ENCODE assay signal across 19 cellular contexts in genomic region chr11:67627394-67627787, GRCh38. TPM values are rescaled to one million over a fixed set of nuclear protein-coding genes. Genes with fewer than 3 reads are reported as not detected.
DNase-seq lines count a peak whose midpoint lies in the region; ATAC-seq and TF ChIP-seq lines count a peak whose summit lies in the region.
"Had no signal": no experiment of that assay in that cellular context is flagged by ENCODE, and none has a peak within 500 bp of the region (broad histone marks: within the 10 kb centered on the region; RNA-seq: fewer than 3 reads in every experiment).

No MANE protein-coding gene starts in this region.

- peaks cover 2% of the 10 kb centered on the region for H3K27me3 Mint-ChIP-seq in activated naive CD8-positive, alpha-beta T cell treated with anti-CD3 and anti-CD28 coated beads, Interleukin-2, amount 10 ng/mL, durations not matched to agents 7 days and 5 days
- H3K27me3 Mint-ChIP-seq in activated naive CD8-positive, alpha-beta T cell treated with anti-CD3 and anti-CD28 coated beads, Interleukin-2, amount 50 U/mL, for 24 hours: no peaks in the 10 kb centered on the region
- H3K27me3 Mint-ChIP-seq in activated T-helper 2 cell treated with anti-CD3 and anti-CD28 coated beads, Interferon-gamma antibody, Interleukin-2, Interleukin-4, amounts not matched to agents 10 μg/mL and 5 μg/mL and 100 μg/mL, durations not matched to agents 14 hours and 24 hours and 36 hours (ENCODE audit: low read depth): no peaks in the 10 kb centered on the region
- no peaks in the 10 kb centered on the region for H3K27me3 Mint-ChIP-seq in stimulated activated naive B cell treated with anti-CD40 and anti-IgM and Interleukin-4, amounts not matched to agents 10 μg/mL and 1 μg/mL and 100 μg/mL, for 72 hours
- H3K27me3 Mint-ChIP-seq: naive thymus-derived CD4-positive, alpha-beta T cell had no signal

- H3K4me1 ChIP-seq in gastrocnemius medialis: peaks cover 5% of the 10 kb centered on the region in 2 donors

- no peak for ATAC-seq in activated naive CD8-positive, alpha-beta T cell treated with anti-CD3 and anti-CD28 coated beads, Interleukin-2, amount 10 ng/mL, durations not matched to agents 7 days and 5 days (ENCODE audit: low read depth)
- no peak for ATAC-seq in activated naive CD8-positive, alpha-beta T cell treated with anti-CD3 and anti-CD28 coated beads, Interleukin-2, amount 50 U/mL, for 24 hours
- ATAC-seq in left lobe of liver: no peak
- ATAC-seq in stimulated activated naive B cell treated with anti-CD40 and anti-IgM and Interleukin-4, amounts not matched to agents 10 μg/mL and 1 μg/mL and 100 μg/mL, for 72 hours (replicated peaks): no peak
- no peak for ATAC-seq in gastrocnemius medialis
- ATAC-seq: naive thymus-derived CD4-positive, alpha-beta T cell had no signal

- TF ChIP-seq POLR2A in gastrocnemius medialis (IDR thresholded peaks at IDR 0.05): no peak

- in situ Hi-C loops in gastrocnemius medialis (cut with MboI; ENCODE audit: low sequenced_read_pairs in 4 of 4): no loop called here

- H3K27me3 ChIP-seq in gastrocnemius medialis: no peaks in the 10 kb centered on the region
- H3K27me3 ChIP-seq: esophagus muscularis mucosa had no signal

- H3K9me3 ChIP-seq in gastrocnemius medialis: no peaks in the 10 kb centered on the region
- H3K9me3 ChIP-seq: esophagus muscularis mucosa had no signal

- TF ChIP-seq CTCF in gastrocnemius medialis (IDR thresholded peaks at IDR 0.05 in 4 of 5, conservative IDR thresholded peaks at IDR 0.05 in 1 of 5): no peak

- H3K27ac ChIP-seq in gastrocnemius medialis: no peak overlapping the region
- H3K27ac ChIP-seq: esophagus muscularis mucosa, GM23248, PC-9, SK-N-MC had no signal

- H3K4me3 Mint-ChIP-seq in activated naive CD8-positive, alpha-beta T cell treated with anti-CD3 and anti-CD28 coated beads, Interleukin-2, amount 10 ng/mL, durations not matched to agents 7 days and 5 days: no peak overlapping the region
- H3K4me3 Mint-ChIP-seq in activated naive CD8-positive, alpha-beta T cell treated with anti-CD3 and anti-CD28 coated beads, Interleukin-2, amount 50 U/mL, for 24 hours: no peak overlapping the region
- H3K4me3 Mint-ChIP-seq in activated T-helper 2 cell treated with anti-CD3 and anti-CD28 coated beads, Interferon-gamma antibody, Interleukin-2, Interleukin-4, amounts not matched to agents 10 μg/mL and 5 μg/mL and 100 μg/mL, durations not matched to agents 14 hours and 24 hours and 36 hours (ENCODE audit: low read depth): peak overlapping the region; percentile 37
- no peak overlapping the region for H3K4me3 Mint-ChIP-seq in stimulated activated naive B cell treated with anti-CD40 and anti-IgM and Interleukin-4, amounts not matched to agents 10 μg/mL and 1 μg/mL and 100 μg/mL, for 72 hours

- no peaks in the 10 kb centered on the region for H3K36me3 ChIP-seq in gastrocnemius medialis
- H3K36me3 ChIP-seq: esophagus muscularis mucosa had no signal

- no peak overlapping the region for H3K4me3 ChIP-seq in gastrocnemius medialis
- H3K4me3 ChIP-seq: esophagus muscularis mucosa, GM23248, PC-9, SK-N-MC had no signal

- H3K36me3 Mint-ChIP-seq in activated naive CD8-positive, alpha-beta T cell treated with anti-CD3 and anti-CD28 coated beads, Interleukin-2, amount 10 ng/mL, durations not matched to agents 7 days and 5 days: no peaks in the 10 kb centered on the region
- H3K36me3 Mint-ChIP-seq in activated naive CD8-positive, alpha-beta T cell treated with anti-CD3 and anti-CD28 coated beads, Interleukin-2, amount 50 U/mL, for 24 hours (ENCODE audit: low read depth): peaks cover 5% of the 10 kb centered on the region
- H3K36me3 Mint-ChIP-seq in activated T-helper 2 cell treated with anti-CD3 and anti-CD28 coated beads, Interferon-gamma antibody, Interleukin-2, Interleukin-4, amounts not matched to agents 10 μg/mL and 5 μg/mL and 100 μg/mL, durations not matched to agents 14 hours and 24 hours and 36 hours (ENCODE audit: low read depth): no peaks in the 10 kb centered on the region
- peaks cover 14 to 18% of the 10 kb centered on the region in 2 donors for H3K36me3 Mint-ChIP-seq in stimulated activated naive B cell treated with anti-CD40 and anti-IgM and Interleukin-4, amounts not matched to agents 10 μg/mL and 1 μg/mL and 100 μg/mL, for 72 hours
- H3K36me3 Mint-ChIP-seq: naive thymus-derived CD4-positive, alpha-beta T cell had no signal

- DNase-seq in activated naive CD8-positive, alpha-beta T cell treated with anti-CD3 and anti-CD28 coated beads, Interleukin-2, amount 10 ng/mL, durations not matched to agents 7 days and 5 days: no peak
- DNase-seq in activated naive CD8-positive, alpha-beta T cell treated with anti-CD3 and anti-CD28 coated beads, Interleukin-2, amount 50 U/mL, for 24 hours: no peak
- DNase-seq in activated T-helper 2 cell treated with anti-CD3 and anti-CD28 coated beads, Interferon-gamma antibody, Interleukin-2, Interleukin-4, amounts not matched to agents 10 μg/mL and 5 μg/mL and 100 μg/mL, durations not matched to agents 14 hours and 24 hours and 36 hours (ENCODE audit: low spot score): no peak
- DNase-seq in left lobe of liver (ENCODE audit: low spot score): peak; percentile 42
- no peak for DNase-seq in stimulated activated naive B cell treated with anti-CD40 and anti-IgM and Interleukin-4, amounts not matched to agents 10 μg/mL and 1 μg/mL and 100 μg/mL, for 72 hours
- no peak for DNase-seq in stimulated activated naive CD4-positive, alpha-beta T cell treated with Interleukin-2 at 50 U/mL for 16 hours (lab: John Stamatoyannopoulos, UW)
- DNase-seq in stimulated activated CD4-positive, alpha-beta T cell treated with anti-CD3 and anti-CD28 coated beads, Interleukin-1b, Interleukin-23, amount 100 ng/mL, for 48 hours: no peak
- DNase-seq in gastrocnemius medialis: no peak
- DNase-seq: activated CD4-positive, alpha-beta T cell treated with anti-CD3 and anti-CD28 coated beads for 48 hours; caudate nucleus; glutamatergic neuron; GM23248; immature natural killer cell; NCI-H1417 treated with DMSO at 0.1 percent for 48 hours; NCI-H774; PC-9 had no signal

- peaks cover 16% of the 10 kb centered on the region for H3K4me1 Mint-ChIP-seq in activated naive CD8-positive, alpha-beta T cell treated with anti-CD3 and anti-CD28 coated beads, Interleukin-2, amount 10 ng/mL, durations not matched to agents 7 days and 5 days
- H3K4me1 Mint-ChIP-seq in activated naive CD8-positive, alpha-beta T cell treated with anti-CD3 and anti-CD28 coated beads, Interleukin-2, amount 50 U/mL, for 24 hours: peaks cover 5% of the 10 kb centered on the region
- H3K4me1 Mint-ChIP-seq in activated T-helper 2 cell treated with anti-CD3 and anti-CD28 coated beads, Interferon-gamma antibody, Interleukin-2, Interleukin-4, amounts not matched to agents 10 μg/mL and 5 μg/mL and 100 μg/mL, durations not matched to agents 14 hours and 24 hours and 36 hours (ENCODE audit: low read depth): peaks cover 9% of the 10 kb centered on the region
- H3K4me1 Mint-ChIP-seq in stimulated activated naive B cell treated with anti-CD40 and anti-IgM and Interleukin-4, amounts not matched to agents 10 μg/mL and 1 μg/mL and 100 μg/mL, for 72 hours: peaks cover 16 to 33% of the 10 kb centered on the region in 2 donors

- intact Hi-C loops in activated T-helper 2 cell treated with anti-CD3 and anti-CD28 coated beads, Interferon-gamma antibody, Interleukin-2, Interleukin-4, amounts not matched to agents 10 μg/mL and 5 μg/mL and 100 μg/mL, durations not matched to agents 14 hours and 24 hours and 36 hours (cut with micrococcal nuclease): no loop called here
- intact Hi-C loops in gastrocnemius medialis (cut with DNase I; ENCODE audit: low total_unique reads): no loop called here

- POLR2A ChIA-PET in activated naive CD8-positive, alpha-beta T cell treated with anti-CD3 and anti-CD28 coated beads, Interleukin-2, amount 10 ng/mL, durations not matched to agents 7 days and 5 days (lab: Charles Lee): no interaction called here

- H3K27ac Mint-ChIP-seq in activated naive CD8-positive, alpha-beta T cell treated with anti-CD3 and anti-CD28 coated beads, Interleukin-2, amount 10 ng/mL, durations not matched to agents 7 days and 5 days: peak overlapping the region; percentile 67
- no peak overlapping the region for H3K27ac Mint-ChIP-seq in activated naive CD8-positive, alpha-beta T cell treated with anti-CD3 and anti-CD28 coated beads, Interleukin-2, amount 50 U/mL, for 24 hours
- no peak overlapping the region for H3K27ac Mint-ChIP-seq in activated T-helper 2 cell treated with anti-CD3 and anti-CD28 coated beads, Interferon-gamma antibody, Interleukin-2, Interleukin-4, amounts not matched to agents 10 μg/mL and 5 μg/mL and 100 μg/mL, durations not matched to agents 14 hours and 24 hours and 36 hours
- H3K27ac Mint-ChIP-seq in stimulated activated naive B cell treated with anti-CD40 and anti-IgM and Interleukin-4, amounts not matched to agents 10 μg/mL and 1 μg/mL and 100 μg/mL, for 72 hours: peak overlapping the region; percentile 25

- H3K9me3 Mint-ChIP-seq in activated naive CD8-positive, alpha-beta T cell treated with anti-CD3 and anti-CD28 coated beads, Interleukin-2, amount 10 ng/mL, durations not matched to agents 7 days and 5 days: no peaks in the 10 kb centered on the region
- H3K9me3 Mint-ChIP-seq in activated naive CD8-positive, alpha-beta T cell treated with anti-CD3 and anti-CD28 coated beads, Interleukin-2, amount 50 U/mL, for 24 hours: no peaks in the 10 kb centered on the region
- H3K9me3 Mint-ChIP-seq in activated T-helper 2 cell treated with anti-CD3 and anti-CD28 coated beads, Interferon-gamma antibody, Interleukin-2, Interleukin-4, amounts not matched to agents 10 μg/mL and 5 μg/mL and 100 μg/mL, durations not matched to agents 14 hours and 24 hours and 36 hours: no peaks in the 10 kb centered on the region
- no peaks in the 10 kb centered on the region for H3K9me3 Mint-ChIP-seq in stimulated activated naive B cell treated with anti-CD40 and anti-IgM and Interleukin-4, amounts not matched to agents 10 μg/mL and 1 μg/mL and 100 μg/mL, for 72 hours
- H3K9me3 Mint-ChIP-seq: naive thymus-derived CD4-positive, alpha-beta T cell had no signal

RNA-seq across cellular contexts. Expression of gene NUDT8, which starts 2.3 kb away (rescaled TPM):
- 10 to 100 TPM; 10.9 to 12.4 TPM for total RNA-seq in activated naive CD8-positive, alpha-beta T cell treated with anti-CD3 and anti-CD28 coated beads, Interleukin-2, amount 10 ng/mL, durations not matched to agents 7 days and 5 days
- 22.2 and 27.9 TPM in 2 replicates for total RNA-seq in activated T-helper 2 cell treated with anti-CD3 and anti-CD28 coated beads, Interferon-gamma antibody, Interleukin-2, Interleukin-4, amounts not matched to agents 10 μg/mL and 5 μg/mL and 100 μg/mL, durations not matched to agents 14 hours and 24 hours and 36 hours
- 41.6 TPM for total RNA-seq in left lobe of liver
- 10 to 100 TPM; 23.3 to 42.4 (median 36.2) TPM for total RNA-seq in gastrocnemius medialis

RNA-seq across cellular contexts. Expression of gene TBX10, which starts 12.2 kb away (rescaled TPM):
- total RNA-seq in activated naive CD8-positive, alpha-beta T cell treated with anti-CD3 and anti-CD28 coated beads, Interleukin-2, amount 10 ng/mL, durations not matched to agents 7 days and 5 days: not detected
- not detected in 2 replicates for total RNA-seq in activated T-helper 2 cell treated with anti-CD3 and anti-CD28 coated beads, Interferon-gamma antibody, Interleukin-2, Interleukin-4, amounts not matched to agents 10 μg/mL and 5 μg/mL and 100 μg/mL, durations not matched to agents 14 hours and 24 hours and 36 hours
- 0.15 TPM for total RNA-seq in left lobe of liver
- total RNA-seq in gastrocnemius medialis: not detected
- total RNA-seq: esophagus muscularis mucosa; GM23248; naive thymus-derived CD4-positive, alpha-beta T cell; PC-9 had no signal

RNA-seq across cellular contexts. Expression of gene NDUFV1, which starts 20.7 kb away (rescaled TPM):
- 100 to 1,000 TPM; 211 to 219 TPM for total RNA-seq in activated naive CD8-positive, alpha-beta T cell treated with anti-CD3 and anti-CD28 coated beads, Interleukin-2, amount 10 ng/mL, durations not matched to agents 7 days and 5 days
- total RNA-seq in activated T-helper 2 cell treated with anti-CD3 and anti-CD28 coated beads, Interferon-gamma antibody, Interleukin-2, Interleukin-4, amounts not matched to agents 10 μg/mL and 5 μg/mL and 100 μg/mL, durations not matched to agents 14 hours and 24 hours and 36 hours: 237 and 242 TPM in 2 replicates
- total RNA-seq in left lobe of liver (192 TPM), gastrocnemius medialis (100 to 1,000 TPM; 306 to 608 (median 365) TPM)

RNA-seq across cellular contexts. Expression of gene ACY3, which starts 23.1 kb away (rescaled TPM):
- under 1 TPM; 0.33 to 0.57 TPM for total RNA-seq in activated naive CD8-positive, alpha-beta T cell treated with anti-CD3 and anti-CD28 coated beads, Interleukin-2, amount 10 ng/mL, durations not matched to agents 7 days and 5 days
- 0.14 TPM in 2 replicates for total RNA-seq in activated T-helper 2 cell treated with anti-CD3 and anti-CD28 coated beads, Interferon-gamma antibody, Interleukin-2, Interleukin-4, amounts not matched to agents 10 μg/mL and 5 μg/mL and 100 μg/mL, durations not matched to agents 14 hours and 24 hours and 36 hours
- total RNA-seq in left lobe of liver (9.7 TPM), gastrocnemius medialis (not detected)
- total RNA-seq: esophagus muscularis mucosa, GM23248 had no signal

RNA-seq across cellular contexts. Expression of gene GSTP1, which starts 43.8 kb away (rescaled TPM):
- 100 to 1,000 TPM; 211 to 219 TPM for total RNA-seq in activated naive CD8-positive, alpha-beta T cell treated with anti-CD3 and anti-CD28 coated beads, Interleukin-2, amount 10 ng/mL, durations not matched to agents 7 days and 5 days
- total RNA-seq in activated T-helper 2 cell treated with anti-CD3 and anti-CD28 coated beads, Interferon-gamma antibody, Interleukin-2, Interleukin-4, amounts not matched to agents 10 μg/mL and 5 μg/mL and 100 μg/mL, durations not matched to agents 14 hours and 24 hours and 36 hours: 339 and 344 TPM in 2 replicates
- total RNA-seq in left lobe of liver (30.9 TPM), gastrocnemius medialis (100 to 1,000 TPM; 316 to 866 (median 549) TPM)

Comparison
In these comparisons a context has a peak if more than half of its experiments do, and no peak if none do; other contexts are left out.
1. H3K27ac Mint-ChIP-seq: peak in activated naive CD8-positive, alpha-beta T cell treated with anti-CD3 and anti-CD28 coated beads, Interleukin-2, amount 10 ng/mL, durations not matched to agents 7 days and 5 days (single experiment) and stimulated activated naive B cell treated with anti-CD40 and anti-IgM and Interleukin-4, amounts not matched to agents 10 μg/mL and 1 μg/mL and 100 μg/mL, for 72 hours (single experiment); none in activated naive CD8-positive, alpha-beta T cell treated with anti-CD3 and anti-CD28 coated beads, Interleukin-2, amount 50 U/mL, for 24 hours (single experiment) and activated T-helper 2 cell treated with anti-CD3 and anti-CD28 coated beads, Interferon-gamma antibody, Interleukin-2, Interleukin-4, amounts not matched to agents 10 μg/mL and 5 μg/mL and 100 μg/mL, durations not matched to agents 14 hours and 24 hours and 36 hours (single experiment).